29 cellular contexts compared by ENCODE assay signal in genomic region chr3:72520205-72520604, GRCh38.
DNase-seq lines count a peak whose midpoint lies in the region; ATAC-seq and TF ChIP-seq lines count a peak whose summit lies in the region.
"Had no signal": no experiment of that assay in that cellular context is flagged by ENCODE, and none has a peak within 500 bp of the region (broad histone marks: within the 10 kb centered on the region; RNA-seq: fewer than 3 reads in every experiment).

No MANE protein-coding gene starts in this region.

- no peak overlapping the region for H3K4me3 Mint-ChIP-seq in T-helper 1 cell treated with Interleukin-12 subunit alpha and Interleukin-12 subunit beta and Interleukin-4 antibody, amounts not matched to agents 30 μg/mL and 1 μg/mL, for 36 hours
- H3K4me3 Mint-ChIP-seq in MCF 10A (ENCODE audit: unreplicated experiment), result no peak overlapping the region
- H3K4me3 Mint-ChIP-seq in activated naive CD8-positive, alpha-beta T cell treated with anti-CD3 and anti-CD28 coated beads, Interleukin-2, amount 50 U/mL, for 24 hours, result no peak overlapping the region
- H3K4me3 Mint-ChIP-seq in stimulated activated naive B cell treated with anti-CD40 and anti-IgM and Interleukin-4, amounts not matched to agents 10 μg/mL and 1 μg/mL and 100 μg/mL, for 72 hours, result no peak overlapping the region
- H3K4me3 Mint-ChIP-seq: CD4-positive, alpha-beta T cell; mesothelial cell of epicardium had no signal

- no peaks in the 10 kb centered on the region for H3K79me2 ChIP-seq in mammary epithelial cell (ENCODE audit: insufficient read depth, low read length)

- no TSS peak for BruUV-seq in MCF 10A (replicated peaks; lab: Mats Ljungman, UMichigan)
- no TSS peak for BruUV-seq in mammary epithelial cell (replicated peaks; lab: Mats Ljungman, UMichigan)

- H3K27ac Mint-ChIP-seq in T-helper 1 cell treated with Interleukin-12 subunit alpha and Interleukin-12 subunit beta and Interleukin-4 antibody, amounts not matched to agents 30 μg/mL and 1 μg/mL, for 36 hours, result peak overlapping the region; percentile 64
- peak overlapping the region; percentile 69 for H3K27ac Mint-ChIP-seq in MCF 10A (ENCODE audit: low read depth, unreplicated experiment)
- peak overlapping the region; percentile 79 for H3K27ac Mint-ChIP-seq in activated naive CD8-positive, alpha-beta T cell treated with anti-CD3 and anti-CD28 coated beads, Interleukin-2, amount 50 U/mL, for 24 hours
- H3K27ac Mint-ChIP-seq in stimulated activated naive B cell treated with anti-CD40 and anti-IgM and Interleukin-4, amounts not matched to agents 10 μg/mL and 1 μg/mL and 100 μg/mL, for 72 hours, result peak overlapping the region; percentile 16
- H3K27ac Mint-ChIP-seq: CD4-positive, alpha-beta T cell; mesothelial cell of epicardium had no signal

- no peak for ATAC-seq in activated naive CD8-positive, alpha-beta T cell treated with anti-CD3 and anti-CD28 coated beads, Interleukin-2, amount 50 U/mL, for 24 hours
- no peak for ATAC-seq in stimulated activated naive B cell treated with anti-CD40 and anti-IgM and Interleukin-4, amounts not matched to agents 10 μg/mL and 1 μg/mL and 100 μg/mL, for 72 hours (replicated peaks)
- ATAC-seq in HG03108 (IDR thresholded peaks at IDR 0.05; ENCODE audit: unreplicated experiment), result no peak
- ATAC-seq: esophagus mucosa had no signal

- no peak overlapping the region for H3K4me3 ChIP-seq in mammary epithelial cell (replicated peaks in 1 of 3; ENCODE audit: insufficient read depth in 1 of 3, low read depth in 2 of 3, low read length in 3 of 3)
- H3K4me3 ChIP-seq: GM12878, smooth muscle cell had no signal

- H3K36me3 Mint-ChIP-seq in T-helper 1 cell treated with Interleukin-12 subunit alpha and Interleukin-12 subunit beta and Interleukin-4 antibody, amounts not matched to agents 30 μg/mL and 1 μg/mL, for 36 hours (ENCODE audit: low read depth), result no peaks in the 10 kb centered on the region
- H3K36me3 Mint-ChIP-seq in MCF 10A (ENCODE audit: insufficient read depth, unreplicated experiment), result no peaks in the 10 kb centered on the region
- no peaks in the 10 kb centered on the region for H3K36me3 Mint-ChIP-seq in activated naive CD8-positive, alpha-beta T cell treated with anti-CD3 and anti-CD28 coated beads, Interleukin-2, amount 50 U/mL, for 24 hours (ENCODE audit: low read depth)
- H3K36me3 Mint-ChIP-seq in stimulated activated naive B cell treated with anti-CD40 and anti-IgM and Interleukin-4, amounts not matched to agents 10 μg/mL and 1 μg/mL and 100 μg/mL, for 72 hours, result no peaks in the 10 kb centered on the region
- H3K36me3 Mint-ChIP-seq: mesothelial cell of epicardium, naive B cell had no signal

- no peak overlapping the region for H3K9ac ChIP-seq in mammary epithelial cell (ENCODE audit: insufficient read depth, low read length)

- POLR2A ChIA-PET in MCF 10A (lab: Yijun Ruan, JAX), result interaction anchor here (0.5 to 1.4 kb wide), 3 partner anchors 16 to 565 kb away, joined by 3 to 4 read pairs (median 3); no protein-coding TSS in a partner anchor

- in situ Hi-C loops in mammary epithelial cell (cut with MboI; ENCODE audit: low sequenced_read_pairs in 2 of 2), result no loop called here

- intact Hi-C loops in MCF 10A (cut with micrococcal nuclease) (no loop called here), mammary epithelial cell (cut with micrococcal nuclease) (no loop called here)

- H2AFZ ChIP-seq in mammary epithelial cell (ENCODE audit: low read depth, low read length), result no peak overlapping the region

- no peaks in the 10 kb centered on the region for H3K27me3 Mint-ChIP-seq in T-helper 1 cell treated with Interleukin-12 subunit alpha and Interleukin-12 subunit beta and Interleukin-4 antibody, amounts not matched to agents 30 μg/mL and 1 μg/mL, for 36 hours (ENCODE audit: low read depth)
- H3K27me3 Mint-ChIP-seq in MCF 10A (ENCODE audit: insufficient read depth, unreplicated experiment), result no peaks in the 10 kb centered on the region
- H3K27me3 Mint-ChIP-seq in activated naive CD8-positive, alpha-beta T cell treated with anti-CD3 and anti-CD28 coated beads, Interleukin-2, amount 50 U/mL, for 24 hours, result peaks cover 4% of the 10 kb centered on the region
- peaks cover 0 to 11% of the 10 kb centered on the region in 2 donors for H3K27me3 Mint-ChIP-seq in stimulated activated naive B cell treated with anti-CD40 and anti-IgM and Interleukin-4, amounts not matched to agents 10 μg/mL and 1 μg/mL and 100 μg/mL, for 72 hours
- H3K27me3 Mint-ChIP-seq: CD4-positive, alpha-beta T cell had no signal

- no peaks in the 10 kb centered on the region for H4K20me1 ChIP-seq in mammary epithelial cell (ENCODE audit: insufficient read depth, low read length)

- TF ChIP-seq CTCF in MCF 10A (IDR thresholded peaks at IDR 0.05; ENCODE audit: unreplicated experiment), result no peak
- TF ChIP-seq CTCF in mammary epithelial cell (conservative IDR thresholded peaks at IDR 0.05 in 1 of 2, IDR thresholded peaks at IDR 0.05 in 1 of 2; ENCODE audit: extremely low read depth in 1 of 2, insufficient read depth in 1 of 2, low read depth in 1 of 2, low read length in 2 of 2), result no peak

- dilution Hi-C loops in mammary epithelial cell (cut with HindIII; ENCODE audit: low sequenced_read_pairs), result no loop called here

- no peak for DNase-seq in T-helper 1 cell
- no peak for DNase-seq in MCF 10A (ENCODE audit: unreplicated experiment)
- DNase-seq in mammary epithelial cell, result no peak
- no peak for DNase-seq in activated naive CD8-positive, alpha-beta T cell treated with anti-CD3 and anti-CD28 coated beads, Interleukin-2, amount 50 U/mL, for 24 hours
- no peak for DNase-seq in stimulated activated naive B cell treated with anti-CD40 and anti-IgM and Interleukin-4, amounts not matched to agents 10 μg/mL and 1 μg/mL and 100 μg/mL, for 72 hours
- no peak for DNase-seq in pons (ENCODE audit: low spot score)
- DNase-seq: activated CD4-positive, alpha-beta T cell treated with anti-CD3 and anti-CD28 coated beads for 4 hours; activated CD8-positive, alpha-beta memory T cell treated with anti-CD3 and anti-CD28 coated beads, Interleukin-2, amount 50 U/mL, for 48 hours; activated gamma-delta T cell treated with Interleukin-2 at 50 U/mL for 16 hours; aorta; caudate nucleus; CD4-positive, alpha-beta T cell; cortex of kidney; head of caudate nucleus; Karpas-422; kidney; naive B cell; NCI-H446 treated with DMSO at 0.1 percent for 48 hours; NCI-H82; nucleus accumbens; stimulated activated CD4-positive, alpha-beta T cell treated with anti-CD3 and anti-CD28 coated beads, Interleukin-1b, Interleukin-23, amount 100 ng/mL, for 48 hours had no signal

- no peaks in the 10 kb centered on the region for H3K36me3 ChIP-seq in mammary epithelial cell (ENCODE audit: insufficient read depth, low read length)

- 87% methylated on average over 3 of the region's 3 CpGs for WGBS in mammary epithelial cell (ENCODE audit: low coverage, missing lambda C conversion rate)

- H3K27me3 ChIP-seq in mammary epithelial cell (ENCODE audit: insufficient read depth, low read length), result no peaks in the 10 kb centered on the region

- no peak overlapping the region for H3K4me2 ChIP-seq in mammary epithelial cell (ENCODE audit: insufficient read depth, low read depth, low read length)
- H3K4me2 ChIP-seq: smooth muscle cell had no signal

- no peaks in the 10 kb centered on the region for H3K9me3 ChIP-seq in mammary epithelial cell (replicated peaks; ENCODE audit: insufficient read depth, low read length)

- H3K4me1 ChIP-seq in mammary epithelial cell (ENCODE audit: insufficient read depth, low read length), result peaks cover 12% of the 10 kb centered on the region

- no peak overlapping the region for H3K27ac ChIP-seq in mammary epithelial cell (ENCODE audit: insufficient read depth, low read depth, low read length)
- H3K27ac ChIP-seq: 22Rv1, HL-60 had no signal

- no peaks in the 10 kb centered on the region for H3K9me3 Mint-ChIP-seq in T-helper 1 cell treated with Interleukin-12 subunit alpha and Interleukin-12 subunit beta and Interleukin-4 antibody, amounts not matched to agents 30 μg/mL and 1 μg/mL, for 36 hours
- no peaks in the 10 kb centered on the region for H3K9me3 Mint-ChIP-seq in MCF 10A (ENCODE audit: unreplicated experiment)
- no peaks in the 10 kb centered on the region for H3K9me3 Mint-ChIP-seq in activated naive CD8-positive, alpha-beta T cell treated with anti-CD3 and anti-CD28 coated beads, Interleukin-2, amount 50 U/mL, for 24 hours
- no peaks in the 10 kb centered on the region for H3K9me3 Mint-ChIP-seq in stimulated activated naive B cell treated with anti-CD40 and anti-IgM and Interleukin-4, amounts not matched to agents 10 μg/mL and 1 μg/mL and 100 μg/mL, for 72 hours
- H3K9me3 Mint-ChIP-seq: CD4-positive, alpha-beta T cell; mesothelial cell of epicardium; naive B cell had no signal

- peaks cover 24% of the 10 kb centered on the region for H3K4me1 Mint-ChIP-seq in T-helper 1 cell treated with Interleukin-12 subunit alpha and Interleukin-12 subunit beta and Interleukin-4 antibody, amounts not matched to agents 30 μg/mL and 1 μg/mL, for 36 hours (ENCODE audit: low read depth)
- peaks cover 22% of the 10 kb centered on the region for H3K4me1 Mint-ChIP-seq in MCF 10A (ENCODE audit: insufficient read depth, unreplicated experiment)
- peaks cover 46% of the 10 kb centered on the region for H3K4me1 Mint-ChIP-seq in activated naive CD8-positive, alpha-beta T cell treated with anti-CD3 and anti-CD28 coated beads, Interleukin-2, amount 50 U/mL, for 24 hours
- peaks cover 35 to 43% of the 10 kb centered on the region in 2 donors for H3K4me1 Mint-ChIP-seq in stimulated activated naive B cell treated with anti-CD40 and anti-IgM and Interleukin-4, amounts not matched to agents 10 μg/mL and 1 μg/mL and 100 μg/mL, for 72 hours

- CTCF ChIA-PET in MCF 10A (lab: Yijun Ruan, JAX) (interaction anchor here (0.6 to 1.2 kb wide), 4 partner anchors 147 to 565 kb away, joined by 3 to 4 read pairs (median 4); no protein-coding TSS in a partner anchor), mammary epithelial cell (lab: Charles Lee; ENCODE audit: low non-redundant PET) (no interaction called here)

Comparison
In these comparisons a context has a peak if more than half of its experiments do, and no peak if none do; other contexts are left out.
1. H3K27ac Mint-ChIP-seq: peak in every context shown above with its lines; median percentile 79 in activated naive CD8-positive, alpha-beta T cell treated with anti-CD3 and anti-CD28 coated beads, Interleukin-2, amount 50 U/mL, for 24 hours; 69 in MCF 10A; 64 in T-helper 1 cell treated with Interleukin-12 subunit alpha and Interleukin-12 subunit beta and Interleukin-4 antibody, amounts not matched to agents 30 μg/mL and 1 μg/mL, for 36 hours; 16 in stimulated activated naive B cell treated with anti-CD40 and anti-IgM and Interleukin-4, amounts not matched to agents 10 μg/mL and 1 μg/mL and 100 μg/mL, for 72 hours.